ENCODE assay signal across 1 cellular context in genomic region chr9:114291064-114291474, GRCh38.
TF ChIP-seq lines count a peak whose summit lies in the region.

No MANE protein-coding gene starts in this region.

TF ChIP-seq in K562, 482 proteins besides CTCF, POLR2A, EP300 and RAD21 (continued from another document and continues in another):
- TF ChIP-seq RREB1 (CRISPR knock-in tag; IDR thresholded peaks at IDR 0.05) (no peak), REST (CRISPR knock-in tag; IDR thresholded peaks at IDR 0.05; ENCODE audit: low read depth) (no peak), FOXJ2 (tag; IDR thresholded peaks at IDR 0.05) (no peak), KLF16 (IDR thresholded peaks at IDR 0.05) (0 out of 2 replicates have a peak, but pooled peaks have one; percentile 25), DEAF1 (CRISPR knock-in tag; IDR thresholded peaks at IDR 0.05) (peak; percentile 72), ATF2 (CRISPR knock-in tag; IDR thresholded peaks at IDR 0.05) (no peak), FOXK2 (conservative IDR thresholded peaks at IDR 0.05 in 1 of 2, IDR thresholded peaks at IDR 0.05 in 1 of 2; ENCODE audit: low read depth in 2 of 2) (no peak), MTF1 (CRISPR knock-in tag; IDR thresholded peaks at IDR 0.05; ENCODE audit: borderline replicate concordance) (no peak), GATAD2B (IDR thresholded peaks at IDR 0.05; ENCODE audit: borderline replicate concordance) (no peak), CBX5 (IDR thresholded peaks at IDR 0.05; ENCODE audit: borderline replicate concordance, low read depth) (no peak), TARDBP (IDR thresholded peaks at IDR 0.05) (no peak), MBD1 (CRISPR knock-in tag; IDR thresholded peaks at IDR 0.05) (no peak), ZNF124 (CRISPR knock-in tag; IDR thresholded peaks at IDR 0.05) (no peak), ZBTB49 (CRISPR knock-in tag; IDR thresholded peaks at IDR 0.05; ENCODE audit: borderline replicate concordance) (no peak), ZBTB40 (IDR thresholded peaks at IDR 0.05) (no peak), ZBTB40 (CRISPR knock-in tag; IDR thresholded peaks at IDR 0.05) (no peak), ZNF395 (CRISPR knock-in tag; IDR thresholded peaks at IDR 0.05) (no peak), ZNF41 (CRISPR knock-in tag; conservative IDR thresholded peaks at IDR 0.05) (no peak)
